ENCODE assay signal across 8 cellular contexts in genomic region chr6:131136021-131136847, GRCh38. TPM values are rescaled to one million over a fixed set of nuclear protein-coding genes. Genes with fewer than 3 reads are reported as not detected.
DNase-seq lines count a peak whose midpoint lies in the region; ATAC-seq lines count a peak whose summit lies in the region.

No MANE protein-coding gene starts in this region.

- peak overlapping the region; percentile 58 for H4K12ac ChIP-seq in trophoblast cell (ENCODE audit: low read depth, low read length)

- H3K27me3 ChIP-seq in trophoblast cell (ENCODE audit: insufficient read depth, low read length): no peaks in the 10 kb centered on the region

- in situ Hi-C loops in G401 (cut with HindIII; ENCODE audit: low sequenced_read_pairs): no loop called here

- intact Hi-C loops in activated T-helper 2 cell treated with anti-CD3 and anti-CD28 coated beads, Interferon-gamma antibody, Interleukin-2, Interleukin-4, amounts not matched to agents 10 μg/mL and 5 μg/mL and 100 μg/mL, durations not matched to agents 14 hours and 24 hours and 36 hours (cut with micrococcal nuclease): loop anchor here (2.0 kb wide), 1 partner anchor 73 kb away; the partner anchor contains the start of gene EPB41L2

- H3K9me3 Mint-ChIP-seq in activated T-helper 2 cell treated with anti-CD3 and anti-CD28 coated beads, Interferon-gamma antibody, Interleukin-2, Interleukin-4, amounts not matched to agents 10 μg/mL and 5 μg/mL and 100 μg/mL, durations not matched to agents 14 hours and 24 hours and 36 hours: no peaks in the 10 kb centered on the region

- ATAC-seq in HG02973 (IDR thresholded peaks at IDR 0.05; ENCODE audit: unreplicated experiment) (peak; percentile 29), GM19397 (IDR thresholded peaks at IDR 0.05; ENCODE audit: unreplicated experiment) (no peak)

- no peak overlapping the region for H2BK12ac ChIP-seq in trophoblast cell (ENCODE audit: low read length)

- H3K4me1 Mint-ChIP-seq in activated T-helper 2 cell treated with anti-CD3 and anti-CD28 coated beads, Interferon-gamma antibody, Interleukin-2, Interleukin-4, amounts not matched to agents 10 μg/mL and 5 μg/mL and 100 μg/mL, durations not matched to agents 14 hours and 24 hours and 36 hours (ENCODE audit: low read depth): peaks cover 14% of the 10 kb centered on the region

- peak overlapping the region; percentile 76 for H3K4me2 ChIP-seq in trophoblast cell (ENCODE audit: low read length)

- H3K9me3 ChIP-seq in trophoblast cell (ENCODE audit: insufficient read depth, low read depth, low read length): no peaks in the 10 kb centered on the region

- H3K36me3 Mint-ChIP-seq in activated T-helper 2 cell treated with anti-CD3 and anti-CD28 coated beads, Interferon-gamma antibody, Interleukin-2, Interleukin-4, amounts not matched to agents 10 μg/mL and 5 μg/mL and 100 μg/mL, durations not matched to agents 14 hours and 24 hours and 36 hours (ENCODE audit: low read depth): peaks cover 5% of the 10 kb centered on the region

- peak overlapping the region; percentile 92 for H3K27ac Mint-ChIP-seq in activated T-helper 2 cell treated with anti-CD3 and anti-CD28 coated beads, Interferon-gamma antibody, Interleukin-2, Interleukin-4, amounts not matched to agents 10 μg/mL and 5 μg/mL and 100 μg/mL, durations not matched to agents 14 hours and 24 hours and 36 hours

- H3K79me1 ChIP-seq in trophoblast cell (ENCODE audit: low read length): peaks cover 9% of the 10 kb centered on the region

- peak overlapping the region; percentile 78 for H3K4me3 ChIP-seq in trophoblast cell (ENCODE audit: low read depth, low read length)

- H3K23ac ChIP-seq in trophoblast cell (ENCODE audit: low read length): no peak overlapping the region

- no peak overlapping the region for H2BK5ac ChIP-seq in trophoblast cell (ENCODE audit: low read depth, low read length, poor library complexity)

- peak overlapping the region; percentile 92 for H3K14ac ChIP-seq in trophoblast cell (ENCODE audit: low read length)

- peak overlapping the region; percentile 93 for H4K8ac ChIP-seq in trophoblast cell (ENCODE audit: low read depth, low read length)

- peak overlapping the region; percentile 93 for H3K4me3 Mint-ChIP-seq in activated T-helper 2 cell treated with anti-CD3 and anti-CD28 coated beads, Interferon-gamma antibody, Interleukin-2, Interleukin-4, amounts not matched to agents 10 μg/mL and 5 μg/mL and 100 μg/mL, durations not matched to agents 14 hours and 24 hours and 36 hours (ENCODE audit: low read depth)

- no peaks in the 10 kb centered on the region for H3K36me3 ChIP-seq in trophoblast cell (ENCODE audit: control insufficient read depth in 1 of 2, insufficient read depth in 2 of 2, low read length in 2 of 2)

- no CpG with 5 or more reads among the region's 19 CpGs for WGBS in trophoblast cell (ENCODE audit: extremely low coverage, insufficient coverage, insufficient read length)

- H3K4me1 ChIP-seq in trophoblast cell (ENCODE audit: control insufficient read depth in 1 of 2, insufficient read depth in 2 of 2, low read length in 2 of 2): no peaks in the 10 kb centered on the region

- DNase-seq in G401 (ENCODE audit: low spot score): peak; percentile 60
- DNase-seq in activated T-helper 2 cell treated with anti-CD3 and anti-CD28 coated beads, Interferon-gamma antibody, Interleukin-2, Interleukin-4, amounts not matched to agents 10 μg/mL and 5 μg/mL and 100 μg/mL, durations not matched to agents 14 hours and 24 hours and 36 hours (ENCODE audit: low spot score): no peak
- DNase-seq in glomerular visceral epithelial cell (ENCODE audit: extremely low spot score): peak; percentile 35
- DNase-seq in trophoblast cell: peak; percentile 53 to 84
- DNase-seq in SIG-M5 (lab: John Stamatoyannopoulos, UW): no peak
- DNase-seq in NK-92 (lab: John Stamatoyannopoulos, UW; ENCODE audit: unreplicated experiment): no peak

- peak overlapping the region; percentile 99 for H2AFZ ChIP-seq in trophoblast cell (ENCODE audit: insufficient read depth, low read length, poor library complexity)

- H3K79me2 ChIP-seq in trophoblast cell (ENCODE audit: control insufficient read depth, insufficient read depth, low read length, poor library complexity): peaks cover 2% of the 10 kb centered on the region

- H2BK120ac ChIP-seq in trophoblast cell (ENCODE audit: insufficient read depth, low read length, poor library complexity): no peak overlapping the region

- H3K27me3 Mint-ChIP-seq in activated T-helper 2 cell treated with anti-CD3 and anti-CD28 coated beads, Interferon-gamma antibody, Interleukin-2, Interleukin-4, amounts not matched to agents 10 μg/mL and 5 μg/mL and 100 μg/mL, durations not matched to agents 14 hours and 24 hours and 36 hours (ENCODE audit: low read depth): peaks cover 32% of the 10 kb centered on the region

- H4K91ac ChIP-seq in trophoblast cell (ENCODE audit: low read depth, low read length): peak overlapping the region; percentile 88

- peak overlapping the region; percentile 72 for H3K18ac ChIP-seq in trophoblast cell (ENCODE audit: low read length)

- H2AK5ac ChIP-seq in trophoblast cell (ENCODE audit: low read length): no peak overlapping the region

- H3K4ac ChIP-seq in trophoblast cell (ENCODE audit: low read depth, low read length): no peak overlapping the region

- no peak overlapping the region for H3K27ac ChIP-seq in trophoblast cell (ENCODE audit: low read depth, low read length)

- peak overlapping the region; percentile 78 for H3K9ac ChIP-seq in trophoblast cell (ENCODE audit: low read length)

RNA-seq across cellular contexts. Expression of gene AKAP7, which starts 1.0 kb away (rescaled TPM):
- 1.5 and 1.8 TPM in 2 replicates for total RNA-seq in G401 (2014; rRNA removed; shearing (Covaris generic))
- total RNA-seq in activated T-helper 2 cell treated with anti-CD3 and anti-CD28 coated beads, Interferon-gamma antibody, Interleukin-2, Interleukin-4, amounts not matched to agents 10 μg/mL and 5 μg/mL and 100 μg/mL, durations not matched to agents 14 hours and 24 hours and 36 hours: 3.1 and 3.4 TPM in 2 replicates
- 2.3 and 2.7 TPM in 2 replicates for polyA plus RNA-seq in trophoblast cell (2013)

Comparison
In these comparisons a context has a peak if more than half of its experiments do, and no peak if none do; other contexts are left out.
1. DNase-seq: peak in G401 (single experiment), glomerular visceral epithelial cell (single experiment) and trophoblast cell (2 of 2); none in activated T-helper 2 cell treated with anti-CD3 and anti-CD28 coated beads, Interferon-gamma antibody, Interleukin-2, Interleukin-4, amounts not matched to agents 10 μg/mL and 5 μg/mL and 100 μg/mL, durations not matched to agents 14 hours and 24 hours and 36 hours (single experiment), SIG-M5 (single experiment) and NK-92 (single experiment).